In genomic region chr16:47581114-47581513, GRCh38 we compare ENCODE assay signal across 33 cellular contexts.
DNase-seq lines count a peak whose midpoint lies in the region; ATAC-seq and TF ChIP-seq lines count a peak whose summit lies in the region.
"Had no signal": no experiment of that assay in that cellular context is flagged by ENCODE, and none has a peak within 500 bp of the region (broad histone marks: within the 10 kb centered on the region; RNA-seq: fewer than 3 reads in every experiment).

No MANE protein-coding gene starts in this region.

- no peaks in the 10 kb centered on the region for H3K27me3 ChIP-seq in left ventricle myocardium inferior (ENCODE audit: low read depth)
- H3K27me3 ChIP-seq in colonic mucosa = no peaks in the 10 kb centered on the region
- H3K27me3 ChIP-seq: esophagus squamous epithelium, gastroesophageal sphincter, hepatocyte had no signal

- intact Hi-C loops in left ventricle myocardium inferior (cut with micrococcal nuclease) = no loop called here
- intact Hi-C loops in Right ventricle myocardium superior (cut with DNase I) = no loop called here
- intact Hi-C loops in colonic mucosa (cut with DNase I) = no loop called here
- intact Hi-C loops in natural killer cell (cut with micrococcal nuclease) = no loop called here

- no peak overlapping the region for H3K27ac Mint-ChIP-seq in natural killer cell
- H3K27ac Mint-ChIP-seq: activated naive CD8-positive, alpha-beta T cell treated with anti-CD3 and anti-CD28 coated beads, Interleukin-2, amount 50 U/mL, for 24 hours; activated T-cell treated with anti-CD3 and anti-CD28 coated beads, Interleukin-2, amount 50 U/mL, for 72 hours; CD8-positive, alpha-beta memory T cell; stimulated activated naive CD8-positive, alpha-beta T cell treated with anti-CD3 and anti-CD28 coated beads, Interleukin-15, Interleukin-2, amounts not matched to agents 100 ng/mL and 50 ng/mL, for 24 hours had no signal

- TF ChIP-seq CTCF in left ventricle myocardium inferior (IDR thresholded peaks at IDR 0.05; ENCODE audit: borderline replicate concordance) = peak; percentile 13
- peak; percentile 6 for TF ChIP-seq CTCF in fibroblast of mammary gland (conservative IDR thresholded peaks at IDR 0.05; ENCODE audit: control insufficient read depth, insufficient read depth, low read depth, low read length)
- TF ChIP-seq CTCF in colonic mucosa (IDR thresholded peaks at IDR 0.05) = no peak
- TF ChIP-seq CTCF in natural killer cell (IDR thresholded peaks at IDR 0.05) = no peak

- H3K27ac ChIP-seq in left ventricle myocardium inferior (replicated peaks) (no peak overlapping the region), colonic mucosa (no peak overlapping the region)
- H3K27ac ChIP-seq: esophagus squamous epithelium, gastroesophageal sphincter, hepatocyte, thoracic aorta had no signal

- DNase-seq in left ventricle myocardium inferior = no peak
- DNase-seq in Right ventricle myocardium superior = no peak
- peak; percentile 9 for DNase-seq in RPMI7951 (ENCODE audit: low read depth)
- peak; percentile 10 for DNase-seq in fibroblast of mammary gland (ENCODE audit: low read depth)
- no peak for DNase-seq in colonic mucosa
- DNase-seq in natural killer cell = no peak
- no peak for DNase-seq in GM19238 (ENCODE audit: insufficient read length, low spot score)
- DNase-seq: activated CD4-positive, alpha-beta T cell treated with anti-CD3 and anti-CD28 coated beads, Interleukin-2, amount 50 U/mL, for 48 hours; activated CD4-positive, CD25-positive, alpha-beta regulatory T cell treated with anti-CD3 and anti-CD28 coated beads, Interleukin-2, amount 50 U/mL, for 72 hours; activated naive CD8-positive, alpha-beta T cell treated with anti-CD3 and anti-CD28 coated beads, Interleukin-2, amount 50 U/mL, for 24 hours; activated T-cell treated with anti-CD3 and anti-CD28 coated beads, Interleukin-2, amount 50 U/mL, for 72 hours; CD8-positive, alpha-beta memory T cell; central memory CD4-positive, alpha-beta T cell; dermis blood vessel endothelial cell; EL; esophagus squamous epithelium; KBM-7; left cardiac atrium; mesenchymal stem cell; NCI-H1105 treated with DMSO at 0.1 percent for 48 hours; NCI-H187 treated with DMSO at 0.1 percent for 48 hours; NCI-H524 treated with DMSO at 0.1 percent for 48 hours; OCI-M1; right cardiac atrium; SHP77; stimulated activated CD8-positive, alpha-beta memory T cell treated with anti-CD3 and anti-CD28 coated beads, Interleukin-4, amount 100 ng/mL, for 48 hours; T-helper 2 cell had no signal

- no peak overlapping the region for H3K4me3 ChIP-seq in left ventricle myocardium inferior
- no peak overlapping the region for H3K4me3 ChIP-seq in fibroblast of mammary gland (ENCODE audit: control insufficient read depth, low read depth, low read length)
- no peak overlapping the region for H3K4me3 ChIP-seq in colonic mucosa
- H3K4me3 ChIP-seq: esophagus squamous epithelium, gastroesophageal sphincter, GM12878, hepatocyte, thoracic aorta had no signal

- no peaks in the 10 kb centered on the region for H3K9me3 Mint-ChIP-seq in natural killer cell
- H3K9me3 Mint-ChIP-seq: activated T-cell treated with anti-CD3 and anti-CD28 coated beads, Interleukin-2, amount 50 U/mL, for 72 hours; CD8-positive, alpha-beta memory T cell had no signal

- H3K4me1 Mint-ChIP-seq in natural killer cell = peaks cover 11 to 29% of the 10 kb centered on the region in 2 donors

- no peak overlapping the region for H3K9ac ChIP-seq in colonic mucosa (ENCODE audit: low read depth in 2 of 2, low read length in 2 of 2)

- H3K36me3 ChIP-seq in left ventricle myocardium inferior (no peaks in the 10 kb centered on the region), colonic mucosa (no peaks in the 10 kb centered on the region)
- H3K36me3 ChIP-seq: thoracic aorta had no signal

- H3K4me1 ChIP-seq in left ventricle myocardium inferior (peaks cover 12% of the 10 kb centered on the region), colonic mucosa (no peaks in the 10 kb centered on the region)
- H3K4me1 ChIP-seq: esophagus squamous epithelium, gastroesophageal sphincter had no signal

- no peak for ATAC-seq in Right ventricle myocardium superior (ENCODE audit: poor library complexity)
- no peak for ATAC-seq in GM18907 (IDR thresholded peaks at IDR 0.05; ENCODE audit: unreplicated experiment)
- no peak for ATAC-seq in natural killer cell
- ATAC-seq: activated naive CD8-positive, alpha-beta T cell treated with anti-CD3 and anti-CD28 coated beads, Interleukin-2, amount 50 U/mL, for 24 hours; activated T-cell treated with anti-CD3 and anti-CD28 coated beads, Interleukin-2, amount 50 U/mL, for 72 hours; gastroesophageal sphincter; GM12878; left cardiac atrium; right cardiac atrium had no signal

- peaks cover 10% of the 10 kb centered on the region for H3K36me3 Mint-ChIP-seq in natural killer cell

- H3K9me3 ChIP-seq in left ventricle myocardium inferior (replicated peaks) (no peaks in the 10 kb centered on the region), colonic mucosa (no peaks in the 10 kb centered on the region)
- H3K9me3 ChIP-seq: esophagus squamous epithelium, gastroesophageal sphincter, thoracic aorta had no signal

- no peaks in the 10 kb centered on the region for H3K27me3 Mint-ChIP-seq in natural killer cell (ENCODE audit: low read depth in 2 of 2)
- H3K27me3 Mint-ChIP-seq: activated naive CD8-positive, alpha-beta T cell treated with anti-CD3 and anti-CD28 coated beads, Interleukin-2, amount 50 U/mL, for 24 hours; CD8-positive, alpha-beta memory T cell; stimulated activated naive CD8-positive, alpha-beta T cell treated with anti-CD3 and anti-CD28 coated beads, Interleukin-15, Interleukin-2, amounts not matched to agents 100 ng/mL and 50 ng/mL, for 24 hours had no signal

- H3K4me3 Mint-ChIP-seq in natural killer cell = no peak overlapping the region
- H3K4me3 Mint-ChIP-seq: activated naive CD8-positive, alpha-beta T cell treated with anti-CD3 and anti-CD28 coated beads, Interleukin-2, amount 50 U/mL, for 24 hours; activated T-cell treated with anti-CD3 and anti-CD28 coated beads, Interleukin-2, amount 50 U/mL, for 72 hours; stimulated activated naive CD8-positive, alpha-beta T cell treated with anti-CD3 and anti-CD28 coated beads, Interleukin-15, Interleukin-2, amounts not matched to agents 100 ng/mL and 50 ng/mL, for 24 hours had no signal

Comparison
In these comparisons a context has a peak if more than half of its experiments do, and no peak if none do; other contexts are left out.
1. DNase-seq: peak in RPMI7951 (single experiment) and fibroblast of mammary gland (single experiment); none in left ventricle myocardium inferior (single experiment), Right ventricle myocardium superior (single experiment), colonic mucosa (single experiment), natural killer cell (single experiment) and GM19238 (single experiment).
2. CTCF ChIP-seq: peak in left ventricle myocardium inferior (single experiment) and fibroblast of mammary gland (single experiment); none in colonic mucosa (single experiment) and natural killer cell (single experiment).